Comparison of ENCODE assay signal across 1 cellular context in genomic region chr6:36827261-36828079, GRCh38.
TF ChIP-seq lines count a peak whose summit lies in the region.

No MANE protein-coding gene starts in this region.

TF ChIP-seq in K562, 482 proteins besides CTCF, POLR2A, EP300 and RAD21 (continued from another document and continues in another):
- TF ChIP-seq, protein P1, sequence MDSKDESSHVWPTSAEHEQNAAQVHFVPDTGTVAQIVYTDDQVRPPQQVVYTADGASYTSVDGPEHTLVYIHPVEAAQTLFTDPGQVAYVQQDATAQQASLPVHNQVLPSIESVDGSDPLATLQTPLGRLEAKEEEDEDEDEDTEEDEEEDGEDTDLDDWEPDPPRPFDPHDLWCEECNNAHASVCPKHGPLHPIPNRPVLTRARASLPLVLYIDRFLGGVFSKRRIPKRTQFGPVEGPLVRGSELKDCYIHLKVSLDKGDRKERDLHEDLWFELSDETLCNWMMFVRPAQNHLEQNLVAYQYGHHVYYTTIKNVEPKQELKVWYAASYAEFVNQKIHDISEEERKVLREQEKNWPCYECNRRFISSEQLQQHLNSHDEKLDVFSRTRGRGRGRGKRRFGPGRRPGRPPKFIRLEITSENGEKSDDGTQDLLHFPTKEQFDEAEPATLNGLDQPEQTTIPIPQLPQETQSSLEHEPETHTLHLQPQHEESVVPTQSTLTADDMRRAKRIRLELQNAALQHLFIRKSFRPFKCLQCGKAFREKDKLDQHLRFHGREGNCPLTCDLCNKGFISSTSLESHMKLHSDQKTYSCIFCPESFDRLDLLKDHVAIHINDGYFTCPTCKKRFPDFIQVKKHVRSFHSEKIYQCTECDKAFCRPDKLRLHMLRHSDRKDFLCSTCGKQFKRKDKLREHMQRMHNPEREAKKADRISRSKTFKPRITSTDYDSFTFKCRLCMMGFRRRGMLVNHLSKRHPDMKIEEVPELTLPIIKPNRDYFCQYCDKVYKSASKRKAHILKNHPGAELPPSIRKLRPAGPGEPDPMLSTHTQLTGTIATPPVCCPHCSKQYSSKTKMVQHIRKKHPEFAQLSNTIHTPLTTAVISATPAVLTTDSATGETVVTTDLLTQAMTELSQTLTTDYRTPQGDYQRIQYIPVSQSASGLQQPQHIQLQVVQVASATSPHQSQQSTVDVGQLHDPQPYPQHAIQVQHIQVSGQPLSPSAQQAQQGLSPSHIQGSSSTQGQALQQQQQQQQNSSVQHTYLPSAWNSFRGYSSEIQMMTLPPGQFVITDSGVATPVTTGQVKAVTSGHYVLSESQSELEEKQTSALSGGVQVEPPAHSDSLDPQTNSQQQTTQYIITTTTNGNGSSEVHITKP (IDR thresholded peaks at IDR 0.05; ENCODE audit: partially characterized antibody): peak; percentile 45
- TF ChIP-seq XRCC4 (IDR thresholded peaks at IDR 0.05; ENCODE audit: extremely low read depth, insufficient read depth, insufficient read length) (no peak), ZNF592 (IDR thresholded peaks at IDR 0.05) (peak; percentile 92), TEAD1 (CRISPR knock-in tag; IDR thresholded peaks at IDR 0.05) (0 out of 4 replicates have a peak, but pooled peaks of 1 of the 2 experiments have one; percentile 10), SMARCE1 (IDR thresholded peaks at IDR 0.05) (peak; percentile 82), DPF2 (IDR thresholded peaks at IDR 0.05) (peak; percentile 68), ZKSCAN1 (IDR thresholded peaks at IDR 0.05; ENCODE audit: low read depth, low read length) (no peak), ZNF75A (CRISPR knock-in tag; IDR thresholded peaks at IDR 0.05) (no peak), POLR3A (IDR thresholded peaks at IDR 0.05; ENCODE audit: borderline replicate concordance, extremely low read depth, insufficient read depth, insufficient read length) (no peak), ZNF212 (CRISPR knock-in tag; IDR thresholded peaks at IDR 0.05) (no peak), GABPB1 (CRISPR knock-in tag; IDR thresholded peaks at IDR 0.05) (0 out of 2 replicates have a peak, but pooled peaks have one; percentile 55), ZNF695 (CRISPR knock-in tag; IDR thresholded peaks at IDR 0.05) (no peak), SUPT5H (IDR thresholded peaks at IDR 0.05) (no peak), ZNF274 (IDR thresholded peaks at IDR 0.05; ENCODE audit: borderline replicate concordance, low read depth, low read length) (no peak), NELFE (IDR thresholded peaks at IDR 0.05; ENCODE audit: insufficient read depth, insufficient read length) (no peak), KLF13 (tag; IDR thresholded peaks at IDR 0.05; ENCODE audit: borderline replicate concordance, low read depth) (no peak), MYBL2 (IDR thresholded peaks at IDR 0.05; ENCODE audit: low read depth) (no peak), MYBL2 (CRISPR knock-in tag; IDR thresholded peaks at IDR 0.05; ENCODE audit: borderline replicate concordance) (no peak), PKNOX1 (IDR thresholded peaks at IDR 0.05) (no peak), RBM14 (IDR thresholded peaks at IDR 0.05; ENCODE audit: borderline replicate concordance, insufficient read depth, low read depth, low read length) (no peak), RFX5 (IDR thresholded peaks at IDR 0.05; ENCODE audit: low read depth, low read length) (no peak), TAF9B (IDR thresholded peaks at IDR 0.05; ENCODE audit: partially characterized antibody) (no peak), NFRKB (IDR thresholded peaks at IDR 0.05; ENCODE audit: low read depth) (no peak), NBN (IDR thresholded peaks at IDR 0.05; ENCODE audit: low read depth) (no peak), ILK (tag; IDR thresholded peaks at IDR 0.05; ENCODE audit: borderline replicate concordance, low read depth) (no peak), BCLAF1 (IDR thresholded peaks at IDR 0.05; ENCODE audit: borderline replicate concordance in 1 of 2, control insufficient read depth in 1 of 2, low read depth in 2 of 2, low read length in 1 of 2) (no peak), HNRNPK (IDR thresholded peaks at IDR 0.05; ENCODE audit: low read depth, low read length, poor library complexity, severe bottlenecking) (no peak), RBM39 (optimal IDR thresholded peaks at IDR 0.05; ENCODE audit: low read depth, low read length) (no peak), KHSRP (IDR thresholded peaks at IDR 0.05) (no peak), SNAPC5 (CRISPR knock-in tag; IDR thresholded peaks at IDR 0.05) (no peak), PTTG1 (tag; IDR thresholded peaks at IDR 0.05; ENCODE audit: low read depth) (no peak), PCBP2 (IDR thresholded peaks at IDR 0.05; ENCODE audit: low read depth, low read length, poor library complexity, severe bottlenecking) (no peak), MCM2 (IDR thresholded peaks at IDR 0.05; ENCODE audit: low read depth) (no peak), HBP1 (CRISPR knock-in tag; IDR thresholded peaks at IDR 0.05) (no peak)
- TF ChIP-seq, protein P2, sequence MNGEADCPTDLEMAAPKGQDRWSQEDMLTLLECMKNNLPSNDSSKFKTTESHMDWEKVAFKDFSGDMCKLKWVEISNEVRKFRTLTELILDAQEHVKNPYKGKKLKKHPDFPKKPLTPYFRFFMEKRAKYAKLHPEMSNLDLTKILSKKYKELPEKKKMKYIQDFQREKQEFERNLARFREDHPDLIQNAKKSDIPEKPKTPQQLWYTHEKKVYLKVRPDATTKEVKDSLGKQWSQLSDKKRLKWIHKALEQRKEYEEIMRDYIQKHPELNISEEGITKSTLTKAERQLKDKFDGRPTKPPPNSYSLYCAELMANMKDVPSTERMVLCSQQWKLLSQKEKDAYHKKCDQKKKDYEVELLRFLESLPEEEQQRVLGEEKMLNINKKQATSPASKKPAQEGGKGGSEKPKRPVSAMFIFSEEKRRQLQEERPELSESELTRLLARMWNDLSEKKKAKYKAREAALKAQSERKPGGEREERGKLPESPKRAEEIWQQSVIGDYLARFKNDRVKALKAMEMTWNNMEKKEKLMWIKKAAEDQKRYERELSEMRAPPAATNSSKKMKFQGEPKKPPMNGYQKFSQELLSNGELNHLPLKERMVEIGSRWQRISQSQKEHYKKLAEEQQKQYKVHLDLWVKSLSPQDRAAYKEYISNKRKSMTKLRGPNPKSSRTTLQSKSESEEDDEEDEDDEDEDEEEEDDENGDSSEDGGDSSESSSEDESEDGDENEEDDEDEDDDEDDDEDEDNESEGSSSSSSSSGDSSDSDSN (IDR thresholded peaks at IDR 0.05; ENCODE audit: borderline replicate concordance in 1 of 2, low read depth in 2 of 2, low read length in 2 of 2): peak; percentile 83 to 94; a peak in 2 of 4 replicates
- TF ChIP-seq, protein P3, sequence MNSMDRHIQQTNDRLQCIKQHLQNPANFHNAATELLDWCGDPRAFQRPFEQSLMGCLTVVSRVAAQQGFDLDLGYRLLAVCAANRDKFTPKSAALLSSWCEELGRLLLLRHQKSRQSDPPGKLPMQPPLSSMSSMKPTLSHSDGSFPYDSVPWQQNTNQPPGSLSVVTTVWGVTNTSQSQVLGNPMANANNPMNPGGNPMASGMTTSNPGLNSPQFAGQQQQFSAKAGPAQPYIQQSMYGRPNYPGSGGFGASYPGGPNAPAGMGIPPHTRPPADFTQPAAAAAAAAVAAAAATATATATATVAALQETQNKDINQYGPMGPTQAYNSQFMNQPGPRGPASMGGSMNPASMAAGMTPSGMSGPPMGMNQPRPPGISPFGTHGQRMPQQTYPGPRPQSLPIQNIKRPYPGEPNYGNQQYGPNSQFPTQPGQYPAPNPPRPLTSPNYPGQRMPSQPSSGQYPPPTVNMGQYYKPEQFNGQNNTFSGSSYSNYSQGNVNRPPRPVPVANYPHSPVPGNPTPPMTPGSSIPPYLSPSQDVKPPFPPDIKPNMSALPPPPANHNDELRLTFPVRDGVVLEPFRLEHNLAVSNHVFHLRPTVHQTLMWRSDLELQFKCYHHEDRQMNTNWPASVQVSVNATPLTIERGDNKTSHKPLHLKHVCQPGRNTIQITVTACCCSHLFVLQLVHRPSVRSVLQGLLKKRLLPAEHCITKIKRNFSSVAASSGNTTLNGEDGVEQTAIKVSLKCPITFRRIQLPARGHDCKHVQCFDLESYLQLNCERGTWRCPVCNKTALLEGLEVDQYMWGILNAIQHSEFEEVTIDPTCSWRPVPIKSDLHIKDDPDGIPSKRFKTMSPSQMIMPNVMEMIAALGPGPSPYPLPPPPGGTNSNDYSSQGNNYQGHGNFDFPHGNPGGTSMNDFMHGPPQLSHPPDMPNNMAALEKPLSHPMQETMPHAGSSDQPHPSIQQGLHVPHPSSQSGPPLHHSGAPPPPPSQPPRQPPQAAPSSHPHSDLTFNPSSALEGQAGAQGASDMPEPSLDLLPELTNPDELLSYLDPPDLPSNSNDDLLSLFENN (IDR thresholded peaks at IDR 0.05; ENCODE audit: low read depth in 2 of 2, low read length in 2 of 2): no peak
- TF ChIP-seq, protein P4, sequence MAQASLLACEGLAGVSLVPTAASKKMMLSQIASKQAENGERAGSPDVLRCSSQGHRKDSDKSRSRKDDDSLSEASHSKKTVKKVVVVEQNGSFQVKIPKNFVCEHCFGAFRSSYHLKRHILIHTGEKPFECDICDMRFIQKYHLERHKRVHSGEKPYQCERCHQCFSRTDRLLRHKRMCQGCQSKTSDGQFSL (CRISPR knock-in tag; IDR thresholded peaks at IDR 0.05): no peak
- TF ChIP-seq, protein P4 (tag; IDR thresholded peaks at IDR 0.05): no peak
